1 cellular context compared by ENCODE assay signal in the genomic region with DNA sequence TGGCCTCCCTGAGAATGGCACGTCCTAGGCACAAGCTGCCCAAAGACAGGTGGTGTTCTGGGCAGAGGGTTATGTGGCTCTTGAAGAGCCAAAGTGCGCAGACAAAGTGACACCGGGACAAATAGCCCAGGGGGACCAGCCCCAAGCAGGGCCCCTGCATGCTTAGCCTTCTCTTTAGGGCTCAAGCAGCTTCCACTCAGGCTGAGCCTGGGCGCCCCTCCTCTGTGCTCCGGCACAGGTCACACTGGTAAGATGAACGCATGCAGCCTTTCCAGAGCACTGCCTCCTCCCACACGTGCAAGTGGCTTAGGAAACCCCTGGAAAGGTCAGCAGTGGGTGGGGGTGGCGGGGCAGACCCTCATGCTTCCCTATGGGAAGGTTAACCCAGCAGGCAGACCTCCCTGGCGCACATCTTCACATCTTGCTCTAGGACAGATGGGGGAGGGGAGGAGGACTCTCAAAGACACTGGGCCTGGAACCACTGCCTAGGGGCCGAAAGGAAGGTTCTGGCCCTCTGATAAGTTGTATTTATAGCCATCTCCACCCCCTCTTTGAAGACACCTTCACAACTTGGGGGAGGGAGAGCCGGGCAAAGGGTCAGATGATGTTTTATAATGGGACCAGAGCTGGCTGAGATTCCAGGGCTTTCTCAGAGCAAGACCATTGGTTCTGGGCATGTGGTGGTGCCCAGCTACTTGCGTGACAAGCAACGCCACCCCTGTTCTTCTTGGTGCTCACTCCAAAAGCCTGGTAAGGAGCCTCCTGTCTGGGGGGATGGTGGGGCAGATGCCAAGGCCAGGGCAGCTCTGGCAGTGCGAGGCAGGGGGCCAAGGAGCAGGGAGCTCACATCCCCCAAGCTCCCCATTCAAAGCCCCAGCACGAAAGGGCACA.
TF ChIP-seq lines count a peak whose summit lies in the region.

No MANE protein-coding gene starts in this region.

TF ChIP-seq in SK-N-SH treated with all-trans-retinoic acid at 6 μM for 48 hours, 23 proteins besides CTCF, POLR2A, EP300 and RAD21 (continued from another document):
- TF ChIP-seq, protein P1, sequence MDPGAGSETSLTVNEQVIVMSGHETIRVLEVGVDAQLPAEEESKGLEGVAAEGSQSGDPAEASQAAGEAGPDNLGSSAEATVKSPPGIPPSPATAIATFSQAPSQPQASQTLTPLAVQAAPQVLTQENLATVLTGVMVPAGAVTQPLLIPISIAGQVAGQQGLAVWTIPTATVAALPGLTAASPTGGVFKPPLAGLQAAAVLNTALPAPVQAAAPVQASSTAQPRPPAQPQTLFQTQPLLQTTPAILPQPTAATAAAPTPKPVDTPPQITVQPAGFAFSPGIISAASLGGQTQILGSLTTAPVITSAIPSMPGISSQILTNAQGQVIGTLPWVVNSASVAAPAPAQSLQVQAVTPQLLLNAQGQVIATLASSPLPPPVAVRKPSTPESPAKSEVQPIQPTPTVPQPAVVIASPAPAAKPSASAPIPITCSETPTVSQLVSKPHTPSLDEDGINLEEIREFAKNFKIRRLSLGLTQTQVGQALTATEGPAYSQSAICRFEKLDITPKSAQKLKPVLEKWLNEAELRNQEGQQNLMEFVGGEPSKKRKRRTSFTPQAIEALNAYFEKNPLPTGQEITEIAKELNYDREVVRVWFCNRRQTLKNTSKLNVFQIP (CRISPR knock-in tag; IDR thresholded peaks at IDR 0.05; ENCODE audit: borderline replicate concordance, low read depth), result no peak
- no peak for TF ChIP-seq BACH2 (CRISPR knock-in tag; IDR thresholded peaks at IDR 0.05; ENCODE audit: borderline replicate concordance)
